Comparison of ENCODE assay signal across 21 cellular contexts in the genomic region with DNA sequence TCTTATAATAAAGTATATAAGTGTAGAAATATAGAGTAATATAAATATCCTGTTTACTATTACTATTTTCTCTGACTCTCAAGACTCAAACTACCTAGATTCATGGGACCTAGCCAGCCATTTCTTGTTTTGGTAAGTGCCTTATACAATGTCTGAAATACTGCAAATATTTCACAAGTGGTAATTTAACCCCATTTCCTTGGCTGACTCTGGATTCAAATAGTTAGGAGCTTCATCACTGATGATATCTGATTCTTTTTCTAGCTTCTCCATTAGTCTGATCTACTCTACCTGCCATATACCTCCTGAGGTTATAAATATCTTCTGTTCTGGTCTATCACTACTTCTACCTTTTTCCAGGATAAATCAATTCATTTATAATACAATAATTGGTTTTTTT.
"Had no signal": no experiment of that assay in that cellular context is flagged by ENCODE, and none has a peak within 500 bp of the region (broad histone marks: within the 10 kb centered on the region; RNA-seq: fewer than 3 reads in every experiment).

No MANE protein-coding gene starts in this region.

- H3K9me3 Mint-ChIP-seq: activated naive CD4-positive, alpha-beta T cell treated with anti-CD3 and anti-CD28 coated beads, Interleukin-2, amount 50 U/mL, for 72 hours; mesothelial cell of epicardium; neural progenitor cell; WTC11 had no signal

- H2AFZ ChIP-seq: neural progenitor cell had no signal

- H3K27me3 ChIP-seq: breast epithelium, neural progenitor cell, right lobe of liver, vagina had no signal

- H3K4me1 ChIP-seq: breast epithelium, lower lobe of right lung, psoas muscle, right lobe of liver, transverse colon had no signal

- DNase-seq: activated CD4-positive, alpha-beta T cell treated with anti-CD3 and anti-CD28 coated beads, Interleukin-2, amount 10 ng/mL, durations not matched to agents 24 days and 14 days; activated CD8-positive, alpha-beta memory T cell treated with anti-CD3 and anti-CD28 coated beads, Interleukin-2, amount 50 U/mL, for 4 hours; activated CD8-positive, alpha-beta T cell treated with anti-CD3 and anti-CD28 coated beads, Interleukin-2, amount 10 ng/mL, durations not matched to agents 7 days and 5 days; activated gamma-delta T cell; activated T-cell treated with anti-CD3 and anti-CD28 coated beads, Interleukin-2, amount 50 U/mL, for 48 hours; dorsolateral prefrontal cortex; foreskin melanocyte; immature natural killer cell; lower lobe of right lung; psoas muscle; right lobe of liver; stimulated activated naive CD8-positive, alpha-beta T cell treated with anti-CD3 and anti-CD28 coated beads, Interleukin-15, Interleukin-2, amounts not matched to agents 100 U/mL and 50 U/mL, for 24 hours; T-helper 2 cell; transverse colon had no signal

- ATAC-seq: activated CD8-positive, alpha-beta T cell treated with anti-CD3 and anti-CD28 coated beads, Interleukin-2, amount 10 ng/mL, durations not matched to agents 7 days and 5 days; activated naive CD4-positive, alpha-beta T cell treated with anti-CD3 and anti-CD28 coated beads, Interleukin-2, amount 50 U/mL, for 72 hours; esophagus mucosa; lower lobe of right lung; psoas muscle; right lobe of liver; stimulated activated naive CD8-positive, alpha-beta T cell treated with anti-CD3 and anti-CD28 coated beads, Interleukin-15, Interleukin-2, amounts not matched to agents 100 U/mL and 50 U/mL, for 24 hours; WTC11 had no signal

- H3K4me3 Mint-ChIP-seq: activated CD4-positive, alpha-beta T cell treated with anti-CD3 and anti-CD28 coated beads, Interleukin-2, amount 10 ng/mL, durations not matched to agents 24 days and 14 days; activated CD8-positive, alpha-beta T cell treated with anti-CD3 and anti-CD28 coated beads, Interleukin-2, amount 10 ng/mL, durations not matched to agents 7 days and 5 days; immature natural killer cell; mesothelial cell of epicardium; neural progenitor cell; WTC11 had no signal

- H3K36me3 Mint-ChIP-seq: immature natural killer cell, mesothelial cell of epicardium, WTC11 had no signal

- H3K36me3 ChIP-seq: breast epithelium, lower lobe of right lung, neural progenitor cell, right lobe of liver, transverse colon, vagina had no signal

- H3K9me3 ChIP-seq: breast epithelium, lower lobe of right lung, psoas muscle, right lobe of liver, transverse colon, vagina had no signal

- H3K4me3 ChIP-seq: breast epithelium, dorsolateral prefrontal cortex, lower lobe of right lung, neural progenitor cell, psoas muscle, right lobe of liver, transverse colon, vagina had no signal

- H3K27ac Mint-ChIP-seq: activated CD4-positive, alpha-beta T cell treated with anti-CD3 and anti-CD28 coated beads, Interleukin-2, amount 10 ng/mL, durations not matched to agents 24 days and 14 days; activated CD8-positive, alpha-beta T cell treated with anti-CD3 and anti-CD28 coated beads, Interleukin-2, amount 10 ng/mL, durations not matched to agents 7 days and 5 days; activated naive CD4-positive, alpha-beta T cell treated with anti-CD3 and anti-CD28 coated beads, Interleukin-2, amount 50 U/mL, for 72 hours; immature natural killer cell; mesothelial cell of epicardium; neural progenitor cell; WTC11 had no signal

- H3K27ac ChIP-seq: breast epithelium, dorsolateral prefrontal cortex, lower lobe of right lung, neural progenitor cell, psoas muscle, right lobe of liver, transverse colon, vagina had no signal

- H3K4me2 ChIP-seq: neural progenitor cell had no signal

- H3K9ac ChIP-seq: neural progenitor cell had no signal
